Comparison of ENCODE assay signal across 25 cellular contexts in genomic region chr1:174656409-174657059, GRCh38.
"Had no signal": no experiment of that assay in that cellular context is flagged by ENCODE, and none has a peak within 500 bp of the region (broad histone marks: within the 10 kb centered on the region; RNA-seq: fewer than 3 reads in every experiment).

No MANE protein-coding gene starts in this region.

- H3K27ac ChIP-seq: neutrophil, pancreas, prostate gland, skin epidermis, stomach, thoracic aorta, thyroid gland, tibial nerve, upper lobe of left lung, vagina had no signal

- DNase-seq: naive thymus-derived CD8-positive, alpha-beta T cell; nephron progenitor cell; nucleus accumbens; pancreas; right cardiac atrium; stimulated activated CD4-positive, alpha-beta T cell treated with anti-CD3 and anti-CD28 coated beads, Interleukin-15, amount 100 ng/mL, for 24 hours; stimulated activated CD4-positive, alpha-beta T cell treated with anti-CD3 and anti-CD28 coated beads, Interleukin-2, amount 100 ng/mL, for 24 hours; stimulated activated CD4-positive, alpha-beta T cell treated with anti-CD3 and anti-CD28 coated beads, Interleukin-2, amount 100 ng/mL, for 48 hours; stimulated activated CD4-positive, alpha-beta T cell treated with anti-CD3 and anti-CD28 coated beads, Interleukin-4, amount 100 ng/mL, for 24 hours; stimulated activated naive B cell treated with anti-CD40 and anti-IgM and Interleukin-4, amounts not matched to agents 10 μg/mL and 1 μg/mL and 100 μg/mL, for 72 hours; stimulated activated naive CD4-positive, alpha-beta T cell treated with Interleukin-2 at 50 U/mL for 16 hours; stomach; thyroid gland; trophoblast cell; upper lobe of left lung had no signal

- H3K4me1 ChIP-seq: pancreas, prostate gland, thyroid gland, tibial nerve, upper lobe of left lung had no signal

- ATAC-seq: naive thymus-derived CD8-positive, alpha-beta T cell; natural killer cell treated with Interleukin-12 subunit alpha and Interleukin-12 subunit beta and Interleukin-15 and Interleukin-18, amount 100 ng/mL, for 72 hours; pancreas; right cardiac atrium; sciatic nerve; stimulated activated effector memory CD8-positive, alpha-beta T cell treated with anti-CD3 and anti-CD28 coated beads, Interleukin-12 subunit alpha, Interleukin-12 subunit beta, amount 100 ng/mL, for 72 hours; stimulated activated naive B cell treated with anti-CD40 and anti-IgM and Interleukin-4, amounts not matched to agents 10 μg/mL and 1 μg/mL and 100 μg/mL, for 72 hours had no signal

- FAIRE-seq: pancreas, urothelium cell line had no signal

- H3K27me3 ChIP-seq: neutrophil, pancreas, stomach, thyroid gland, tibial nerve, upper lobe of left lung, vagina had no signal

- H3K9me3 ChIP-seq: neutrophil, pancreas, prostate gland, thyroid gland, vagina had no signal

- H3K4me3 ChIP-seq: pancreas, prostate gland, skin epidermis, stomach, thoracic aorta, thyroid gland, tibial nerve, upper lobe of left lung, vagina had no signal

- H3K36me3 ChIP-seq: neutrophil, pancreas, prostate gland, stomach, thoracic aorta, thyroid gland, tibial nerve, upper lobe of left lung, vagina had no signal
